ENCODE assay signal across 8 cellular contexts in the genomic region with DNA sequence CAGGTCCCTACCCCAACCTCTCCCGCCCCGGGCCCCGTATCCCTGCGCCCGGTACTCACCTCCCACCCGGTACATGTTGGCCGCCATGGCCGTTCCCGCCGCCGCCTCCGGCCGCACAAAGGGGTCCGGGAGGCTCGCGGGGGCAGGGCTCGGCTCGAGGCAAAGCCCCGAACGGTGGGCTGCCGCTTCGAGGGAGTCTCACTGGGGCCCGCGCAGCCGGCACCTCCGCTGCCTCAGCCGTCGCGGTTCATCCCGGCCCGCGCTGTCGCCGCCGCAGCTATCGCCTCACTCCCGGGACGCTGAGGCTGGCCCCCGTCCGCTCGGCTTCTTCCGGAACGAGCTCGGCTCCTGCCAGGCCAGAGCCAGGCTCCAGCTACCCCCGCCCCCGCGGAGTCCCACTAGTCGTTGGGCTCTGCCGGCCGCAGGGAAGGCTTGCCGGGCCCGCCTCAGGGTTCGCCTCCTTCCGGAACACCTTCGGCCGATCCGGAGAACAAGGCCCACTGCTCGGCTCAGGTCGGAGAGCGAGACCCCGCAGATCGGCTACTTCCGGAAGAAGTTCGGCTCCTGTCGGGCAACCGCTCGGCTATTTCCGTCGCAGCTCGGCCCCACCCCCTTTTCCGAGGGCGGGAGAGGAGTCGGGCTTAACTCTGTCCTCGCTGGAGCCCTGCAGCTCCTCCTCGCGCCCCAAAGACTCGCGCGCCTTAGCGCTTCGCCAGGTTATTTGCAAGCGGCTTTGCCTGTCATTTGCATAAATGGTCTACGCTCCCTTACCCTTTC. TPM values are rescaled to one million over a fixed set of nuclear protein-coding genes. Genes with fewer than 3 reads are reported as not detected.
DNase-seq lines count a peak whose midpoint lies in the region; ATAC-seq and TF ChIP-seq lines count a peak whose summit lies in the region.

TSS of gene MTA2 (minus strand) at position 502 of the 777 bp plus-strand sequence. CDS start at position 87, 415 bp downstream.

- H3K27me3 ChIP-seq in parathyroid adenoma (ENCODE audit: control insufficient read depth, insufficient read depth, low read length) (no peaks in the 10 kb centered on the region), tibial nerve (no peaks in the 10 kb centered on the region)

- H3K4me1 ChIP-seq in parathyroid adenoma (no peaks in the 10 kb centered on the region), tibial nerve (peaks cover 4 to 68% (median 28%) of the 10 kb centered on the region in 4 donors)

- peak within 1 kb of the TSS; percentile 31 for H3K9ac ChIP-seq in parathyroid adenoma

- H3K4me3 ChIP-seq in GM12865 (ENCODE audit: low read depth, low read length) = peak within 1 kb of the TSS; percentile 79
- H3K4me3 ChIP-seq in parathyroid adenoma (ENCODE audit: low read depth, low read length) = peak within 1 kb of the TSS; percentile 88
- peak within 1 kb of the TSS; percentile 79 to 99 (median 85) for H3K4me3 ChIP-seq in tibial nerve

- ATAC-seq in HG02763 (IDR thresholded peaks at IDR 0.05; ENCODE audit: unreplicated experiment) = peak; percentile 75
- ATAC-seq in activated naive CD8-positive, alpha-beta T cell treated with anti-CD3 and anti-CD28 coated beads, Interleukin-2, amount 50 U/mL, for 24 hours = peak; percentile 88
- ATAC-seq in Right ventricle myocardium inferior = peak; percentile 92

- H3K9me3 ChIP-seq in parathyroid adenoma (ENCODE audit: control insufficient read depth, low read length) = no peaks in the 10 kb centered on the region
- no peaks in the 10 kb centered on the region for H3K9me3 ChIP-seq in tibial nerve

- 0 to 1% methylated on average over 27 to 43 of the region's 83 CpGs for WGBS in tibial nerve, 2 donors

- peaks cover 2% of the 10 kb centered on the region for H3K27me3 Mint-ChIP-seq in activated naive CD8-positive, alpha-beta T cell treated with anti-CD3 and anti-CD28 coated beads, Interleukin-2, amount 50 U/mL, for 24 hours

- intact Hi-C loops in Right ventricle myocardium inferior (cut with DNase I) = no loop called here

- no peaks in the 10 kb centered on the region for H3K9me3 Mint-ChIP-seq in activated naive CD8-positive, alpha-beta T cell treated with anti-CD3 and anti-CD28 coated beads, Interleukin-2, amount 50 U/mL, for 24 hours

- H3K79me2 ChIP-seq in parathyroid adenoma = no peaks in the 10 kb centered on the region

- H3K4me3 Mint-ChIP-seq in activated naive CD8-positive, alpha-beta T cell treated with anti-CD3 and anti-CD28 coated beads, Interleukin-2, amount 50 U/mL, for 24 hours = peak within 1 kb of the TSS; percentile 91

- H2AFZ ChIP-seq in parathyroid adenoma = peak within 1 kb of the TSS; percentile 83

- peak within 1 kb of the TSS; percentile 89 for H3K27ac ChIP-seq in parathyroid adenoma
- H3K27ac ChIP-seq in tibial nerve = peak within 1 kb of the TSS; percentile 79 to 99 (median 98)

- H3K36me3 Mint-ChIP-seq in activated naive CD8-positive, alpha-beta T cell treated with anti-CD3 and anti-CD28 coated beads, Interleukin-2, amount 50 U/mL, for 24 hours (ENCODE audit: low read depth) = peaks cover 67% of the 10 kb centered on the region

- no peak for TF ChIP-seq CTCF in GM12865 (IDR thresholded peaks at IDR 0.05; ENCODE audit: insufficient read depth, low read depth, low read length, missing control alignments)
- TF ChIP-seq CTCF in parathyroid adenoma (IDR thresholded peaks at IDR 0.05) = no peak
- peak in 1 of 5 experiments; percentile 22 for TF ChIP-seq CTCF in tibial nerve (IDR thresholded peaks at IDR 0.05)

- peaks cover 47% of the 10 kb centered on the region for H3K4me1 Mint-ChIP-seq in activated naive CD8-positive, alpha-beta T cell treated with anti-CD3 and anti-CD28 coated beads, Interleukin-2, amount 50 U/mL, for 24 hours

- peak; percentile 31 to 85 for TF ChIP-seq EP300 in tibial nerve (IDR thresholded peaks at IDR 0.05)

- DNase-seq in GM12865 (ENCODE audit: low read depth) = peak; percentile 99
- peak; percentile 95 for DNase-seq in NCI-H1417 treated with DMSO at 0.1 percent for 48 hours (lab: John Stamatoyannopoulos, UW)
- peak; percentile 99 for DNase-seq in SW480 (ENCODE audit: low spot score)
- peak; percentile 100 for DNase-seq in activated naive CD8-positive, alpha-beta T cell treated with anti-CD3 and anti-CD28 coated beads, Interleukin-2, amount 50 U/mL, for 24 hours
- DNase-seq in Right ventricle myocardium inferior (ENCODE audit: missing footprints) = peak; percentile 97
- peak; percentile 97 to 98 for DNase-seq in tibial nerve (ENCODE audit: low spot score in 2 of 2)

- H3K36me3 ChIP-seq in parathyroid adenoma (ENCODE audit: control insufficient read depth, insufficient read depth, low read length) (no peaks in the 10 kb centered on the region), tibial nerve (peaks cover 1 to 47% (median 8%) of the 10 kb centered on the region in 3 donors)

- H3K4me2 ChIP-seq in parathyroid adenoma (ENCODE audit: low read length) = peak within 1 kb of the TSS; percentile 85

- H3K27ac Mint-ChIP-seq in activated naive CD8-positive, alpha-beta T cell treated with anti-CD3 and anti-CD28 coated beads, Interleukin-2, amount 50 U/mL, for 24 hours = peak within 1 kb of the TSS; percentile 94

- peak; percentile 60 to 75 for TF ChIP-seq POLR2A in tibial nerve (IDR thresholded peaks at IDR 0.05)

RNA-seq across cellular contexts. Expression of gene MTA2, which starts in this region (rescaled TPM):
- 34.1 TPM for total RNA-seq in Right ventricle myocardium inferior
- total RNA-seq in tibial nerve = 10 to 100 TPM; 79.5 to 95.3 (median 88.8) TPM

Comparison
In these comparisons a context has a peak if more than half of its experiments do, and no peak if none do; other contexts are left out.
1. Peak in every context shown above with its lines: DNase-seq, ATAC-seq, H3K4me3 ChIP-seq and H3K27ac ChIP-seq.